2 cellular contexts compared by ENCODE assay signal in genomic region chr1:35369922-35370671, GRCh38.
TF ChIP-seq lines count a peak whose summit lies in the region.

No MANE protein-coding gene starts in this region.

TF ChIP-seq in GM23338, 12 proteins besides CTCF, POLR2A, EP300 and RAD21 (continued from another document):
- TF ChIP-seq, protein P1, sequence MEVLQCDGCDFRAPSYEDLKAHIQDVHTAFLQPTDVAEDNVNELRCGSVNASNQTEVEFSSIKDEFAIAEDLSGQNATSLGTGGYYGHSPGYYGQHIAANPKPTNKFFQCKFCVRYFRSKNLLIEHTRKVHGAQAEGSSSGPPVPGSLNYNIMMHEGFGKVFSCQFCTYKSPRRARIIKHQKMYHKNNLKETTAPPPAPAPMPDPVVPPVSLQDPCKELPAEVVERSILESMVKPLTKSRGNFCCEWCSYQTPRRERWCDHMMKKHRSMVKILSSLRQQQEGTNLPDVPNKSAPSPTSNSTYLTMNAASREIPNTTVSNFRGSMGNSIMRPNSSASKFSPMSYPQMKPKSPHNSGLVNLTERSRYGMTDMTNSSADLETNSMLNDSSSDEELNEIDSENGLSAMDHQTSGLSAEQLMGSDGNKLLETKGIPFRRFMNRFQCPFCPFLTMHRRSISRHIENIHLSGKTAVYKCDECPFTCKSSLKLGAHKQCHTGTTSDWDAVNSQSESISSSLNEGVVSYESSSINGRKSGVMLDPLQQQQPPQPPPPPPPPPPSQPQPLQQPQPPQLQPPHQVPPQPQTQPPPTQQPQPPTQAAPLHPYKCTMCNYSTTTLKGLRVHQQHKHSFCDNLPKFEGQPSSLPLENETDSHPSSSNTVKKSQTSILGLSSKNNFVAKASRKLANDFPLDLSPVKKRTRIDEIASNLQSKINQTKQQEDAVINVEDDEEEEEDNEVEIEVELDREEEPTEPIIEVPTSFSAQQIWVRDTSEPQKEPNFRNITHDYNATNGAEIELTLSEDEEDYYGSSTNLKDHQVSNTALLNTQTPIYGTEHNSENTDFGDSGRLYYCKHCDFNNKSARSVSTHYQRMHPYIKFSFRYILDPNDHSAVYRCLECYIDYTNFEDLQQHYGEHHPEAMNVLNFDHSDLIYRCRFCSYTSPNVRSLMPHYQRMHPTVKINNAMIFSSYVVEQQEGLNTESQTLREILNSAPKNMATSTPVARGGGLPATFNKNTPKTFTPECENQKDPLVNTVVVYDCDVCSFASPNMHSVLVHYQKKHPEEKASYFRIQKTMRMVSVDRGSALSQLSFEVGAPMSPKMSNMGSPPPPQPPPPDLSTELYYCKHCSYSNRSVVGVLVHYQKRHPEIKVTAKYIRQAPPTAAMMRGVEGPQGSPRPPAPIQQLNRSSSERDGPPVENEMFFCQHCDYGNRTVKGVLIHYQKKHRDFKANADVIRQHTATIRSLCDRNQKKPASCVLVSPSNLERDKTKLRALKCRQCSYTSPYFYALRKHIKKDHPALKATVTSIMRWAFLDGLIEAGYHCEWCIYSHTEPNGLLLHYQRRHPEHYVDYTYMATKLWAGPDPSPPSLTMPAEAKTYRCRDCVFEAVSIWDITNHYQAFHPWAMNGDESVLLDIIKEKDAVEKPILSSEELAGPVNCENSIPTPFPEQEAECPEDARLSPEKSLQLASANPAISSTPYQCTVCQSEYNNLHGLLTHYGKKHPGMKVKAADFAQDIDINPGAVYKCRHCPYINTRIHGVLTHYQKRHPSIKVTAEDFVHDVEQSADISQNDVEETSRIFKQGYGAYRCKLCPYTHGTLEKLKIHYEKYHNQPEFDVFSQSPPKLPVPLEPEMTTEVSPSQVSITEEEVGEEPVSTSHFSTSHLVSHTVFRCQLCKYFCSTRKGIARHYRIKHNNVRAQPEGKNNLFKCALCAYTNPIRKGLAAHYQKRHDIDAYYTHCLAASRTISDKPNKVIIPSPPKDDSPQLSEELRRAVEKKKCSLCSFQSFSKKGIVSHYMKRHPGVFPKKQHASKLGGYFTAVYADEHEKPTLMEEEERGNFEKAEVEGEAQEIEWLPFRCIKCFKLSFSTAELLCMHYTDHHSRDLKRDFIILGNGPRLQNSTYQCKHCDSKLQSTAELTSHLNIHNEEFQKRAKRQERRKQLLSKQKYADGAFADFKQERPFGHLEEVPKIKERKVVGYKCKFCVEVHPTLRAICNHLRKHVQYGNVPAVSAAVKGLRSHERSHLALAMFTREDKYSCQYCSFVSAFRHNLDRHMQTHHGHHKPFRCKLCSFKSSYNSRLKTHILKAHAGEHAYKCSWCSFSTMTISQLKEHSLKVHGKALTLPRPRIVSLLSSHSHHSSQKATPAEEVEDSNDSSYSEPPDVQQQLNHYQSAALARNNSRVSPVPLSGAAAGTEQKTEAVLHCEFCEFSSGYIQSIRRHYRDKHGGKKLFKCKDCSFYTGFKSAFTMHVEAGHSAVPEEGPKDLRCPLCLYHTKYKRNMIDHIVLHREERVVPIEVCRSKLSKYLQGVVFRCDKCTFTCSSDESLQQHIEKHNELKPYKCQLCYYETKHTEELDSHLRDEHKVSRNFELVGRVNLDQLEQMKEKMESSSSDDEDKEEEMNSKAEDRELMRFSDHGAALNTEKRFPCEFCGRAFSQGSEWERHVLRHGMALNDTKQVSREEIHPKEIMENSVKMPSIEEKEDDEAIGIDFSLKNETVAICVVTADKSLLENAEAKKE (CRISPR knock-in tag; IDR thresholded peaks at IDR 0.05): no peak
- TF ChIP-seq JUNB (IDR thresholded peaks at IDR 0.05; ENCODE audit: unreplicated experiment) (no peak), ZNF331 (CRISPR knock-in tag; IDR thresholded peaks at IDR 0.05; ENCODE audit: low read depth) (no peak), EZH2 (IDR thresholded peaks at IDR 0.05; ENCODE audit: low read depth, unreplicated experiment) (no peak), POLR2AphosphoS5 (IDR thresholded peaks at IDR 0.05; ENCODE audit: low read depth) (no peak), ZNF114 (CRISPR knock-in tag; IDR thresholded peaks at IDR 0.05) (no peak), EZH2phosphoT487 (IDR thresholded peaks at IDR 0.05; ENCODE audit: unreplicated experiment) (no peak)
- TF ChIP-seq, protein P2, sequence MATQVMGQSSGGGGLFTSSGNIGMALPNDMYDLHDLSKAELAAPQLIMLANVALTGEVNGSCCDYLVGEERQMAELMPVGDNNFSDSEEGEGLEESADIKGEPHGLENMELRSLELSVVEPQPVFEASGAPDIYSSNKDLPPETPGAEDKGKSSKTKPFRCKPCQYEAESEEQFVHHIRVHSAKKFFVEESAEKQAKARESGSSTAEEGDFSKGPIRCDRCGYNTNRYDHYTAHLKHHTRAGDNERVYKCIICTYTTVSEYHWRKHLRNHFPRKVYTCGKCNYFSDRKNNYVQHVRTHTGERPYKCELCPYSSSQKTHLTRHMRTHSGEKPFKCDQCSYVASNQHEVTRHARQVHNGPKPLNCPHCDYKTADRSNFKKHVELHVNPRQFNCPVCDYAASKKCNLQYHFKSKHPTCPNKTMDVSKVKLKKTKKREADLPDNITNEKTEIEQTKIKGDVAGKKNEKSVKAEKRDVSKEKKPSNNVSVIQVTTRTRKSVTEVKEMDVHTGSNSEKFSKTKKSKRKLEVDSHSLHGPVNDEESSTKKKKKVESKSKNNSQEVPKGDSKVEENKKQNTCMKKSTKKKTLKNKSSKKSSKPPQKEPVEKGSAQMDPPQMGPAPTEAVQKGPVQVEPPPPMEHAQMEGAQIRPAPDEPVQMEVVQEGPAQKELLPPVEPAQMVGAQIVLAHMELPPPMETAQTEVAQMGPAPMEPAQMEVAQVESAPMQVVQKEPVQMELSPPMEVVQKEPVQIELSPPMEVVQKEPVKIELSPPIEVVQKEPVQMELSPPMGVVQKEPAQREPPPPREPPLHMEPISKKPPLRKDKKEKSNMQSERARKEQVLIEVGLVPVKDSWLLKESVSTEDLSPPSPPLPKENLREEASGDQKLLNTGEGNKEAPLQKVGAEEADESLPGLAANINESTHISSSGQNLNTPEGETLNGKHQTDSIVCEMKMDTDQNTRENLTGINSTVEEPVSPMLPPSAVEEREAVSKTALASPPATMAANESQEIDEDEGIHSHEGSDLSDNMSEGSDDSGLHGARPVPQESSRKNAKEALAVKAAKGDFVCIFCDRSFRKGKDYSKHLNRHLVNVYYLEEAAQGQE (IDR thresholded peaks at IDR 0.05; ENCODE audit: unreplicated experiment): no peak
- TF ChIP-seq, protein P3, sequence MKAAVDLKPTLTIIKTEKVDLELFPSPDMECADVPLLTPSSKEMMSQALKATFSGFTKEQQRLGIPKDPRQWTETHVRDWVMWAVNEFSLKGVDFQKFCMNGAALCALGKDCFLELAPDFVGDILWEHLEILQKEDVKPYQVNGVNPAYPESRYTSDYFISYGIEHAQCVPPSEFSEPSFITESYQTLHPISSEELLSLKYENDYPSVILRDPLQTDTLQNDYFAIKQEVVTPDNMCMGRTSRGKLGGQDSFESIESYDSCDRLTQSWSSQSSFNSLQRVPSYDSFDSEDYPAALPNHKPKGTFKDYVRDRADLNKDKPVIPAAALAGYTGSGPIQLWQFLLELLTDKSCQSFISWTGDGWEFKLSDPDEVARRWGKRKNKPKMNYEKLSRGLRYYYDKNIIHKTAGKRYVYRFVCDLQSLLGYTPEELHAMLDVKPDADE (IDR thresholded peaks at IDR 0.05): no peak

TF ChIP-seq in WTC11, 78 proteins besides CTCF, POLR2A, EP300 and RAD21 (continued from another document):
- TF ChIP-seq PRRX2 (CRISPR knock-in tag; IDR thresholded peaks at IDR 0.05) (no peak), SMAD4 (CRISPR knock-in tag; IDR thresholded peaks at IDR 0.05) (no peak), TP53 (CRISPR knock-in tag; IDR thresholded peaks at IDR 0.05) (no peak), ERG (CRISPR knock-in tag; IDR thresholded peaks at IDR 0.05) (no peak), RORB (CRISPR knock-in tag; IDR thresholded peaks at IDR 0.05) (no peak), ZBTB43 (CRISPR knock-in tag; IDR thresholded peaks at IDR 0.05) (no peak)
